1 cellular context compared by ENCODE assay signal in genomic region chr2:44937688-44938240, GRCh38.
TF ChIP-seq lines count a peak whose summit lies in the region.

No MANE protein-coding gene starts in this region.

TF ChIP-seq in SK-N-SH, 30 proteins besides CTCF, POLR2A, EP300 and RAD21 (continued from another document):
- TF ChIP-seq PBX3 (IDR thresholded peaks at IDR 0.05) = no peak
- TF ChIP-seq USF1 (IDR thresholded peaks at IDR 0.05; ENCODE audit: borderline replicate concordance, low read depth) = no peak
- no peak for TF ChIP-seq REST (IDR thresholded peaks at IDR 0.05; ENCODE audit: low read depth, low read length)
- TF ChIP-seq GABPA (IDR thresholded peaks at IDR 0.05; ENCODE audit: low read depth) = no peak
